In the genomic region with DNA sequence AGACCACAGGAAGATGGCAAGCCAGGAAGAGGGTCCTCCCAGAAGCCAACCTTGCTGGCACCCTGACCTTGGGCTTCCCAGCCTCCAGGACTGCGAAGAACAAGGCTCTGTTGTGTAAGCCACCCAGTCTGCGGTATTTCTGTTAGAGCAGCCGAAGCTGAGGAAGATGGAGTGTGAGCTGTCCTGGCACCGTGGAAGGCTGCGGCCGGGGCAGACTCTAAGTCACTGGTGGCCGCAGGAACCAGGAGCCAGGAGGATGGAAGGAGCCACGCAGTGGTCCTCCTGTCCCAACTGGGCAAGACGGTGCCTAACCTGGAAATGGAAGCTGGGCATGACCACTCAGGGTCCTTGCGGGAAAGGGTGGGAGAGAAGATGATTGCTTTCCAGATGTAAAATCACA, we compare ENCODE assay signal across 20 cellular contexts.
"Had no signal": no experiment of that assay in that cellular context is flagged by ENCODE, and none has a peak within 500 bp of the region (broad histone marks: within the 10 kb centered on the region; RNA-seq: fewer than 3 reads in every experiment).

No MANE protein-coding gene starts in this region.

- H3K27me3 ChIP-seq: esophagus squamous epithelium, testis, tibial artery had no signal

- H3K9me3 ChIP-seq: esophagus squamous epithelium, left lung, testis, tibial artery had no signal

- ATAC-seq: effector memory CD8-positive, alpha-beta T cell; left lung; natural killer cell; stimulated activated memory B cell treated with anti-CD40 and anti-IgM and Interleukin-4, amounts not matched to agents 10 μg/mL and 1 μg/mL and 100 μg/mL, for 72 hours; stimulated activated naive CD8-positive, alpha-beta T cell treated with anti-CD3 and anti-CD28 coated beads, Interleukin-15, Interleukin-2, amounts not matched to agents 100 U/mL and 50 U/mL, for 24 hours had no signal

- H3K4me1 ChIP-seq: esophagus squamous epithelium, left lung, parathyroid adenoma, testis, tibial artery had no signal

- H3K27ac ChIP-seq: esophagus squamous epithelium, left lung, parathyroid adenoma, testis, tibial artery had no signal

- DNase-seq: cortex of kidney; effector memory CD8-positive, alpha-beta T cell; erythroblast; esophagus squamous epithelium; foreskin melanocyte; glutamatergic neuron; hypothalamus; immature natural killer cell; islet precursor cell; natural killer cell; stimulated activated CD4-positive, alpha-beta T cell treated with anti-CD3 and anti-CD28 coated beads, Interleukin-4, amount 100 ng/mL, for 4 hours; stimulated activated naive CD8-positive, alpha-beta T cell treated with anti-CD3 and anti-CD28 coated beads, Interleukin-15, Interleukin-2, amounts not matched to agents 100 U/mL and 50 U/mL, for 24 hours; substantia nigra; testis had no signal

- H3K4me3 ChIP-seq: esophagus squamous epithelium, left lung, lung, smooth muscle cell, testis, tibial artery had no signal

- H3K36me3 ChIP-seq: esophagus squamous epithelium had no signal
